ENCODE assay signal across 29 cellular contexts in the genomic region with DNA sequence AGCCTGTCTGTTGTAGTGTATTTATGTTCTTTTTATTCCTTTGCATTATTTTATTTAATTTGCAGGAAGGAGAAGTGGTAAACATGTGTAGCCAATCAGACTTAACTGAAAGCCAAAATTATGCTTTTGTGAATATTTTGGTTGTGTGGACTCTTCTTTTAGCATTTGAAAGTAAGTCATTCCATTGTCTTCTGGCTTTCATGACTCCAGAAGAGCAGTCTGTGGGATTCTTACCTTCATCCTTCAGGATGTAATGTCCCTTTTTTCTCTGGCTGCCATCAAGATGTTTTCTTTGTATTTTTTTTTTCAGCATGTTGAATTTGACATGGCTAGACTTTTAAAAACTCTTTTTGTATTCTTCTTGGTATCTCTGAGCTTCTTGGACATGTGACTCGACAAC.
"Had no signal": no experiment of that assay in that cellular context is flagged by ENCODE, and none has a peak within 500 bp of the region (broad histone marks: within the 10 kb centered on the region; RNA-seq: fewer than 3 reads in every experiment).

No MANE protein-coding gene starts in this region.

- H3K4me1 ChIP-seq: ascending aorta, colonic mucosa had no signal

- H3K9ac ChIP-seq: KMS-11 had no signal

- H3K27me3 ChIP-seq: ascending aorta, cardiac muscle cell, colonic mucosa had no signal

- ATAC-seq: activated CD8-positive, alpha-beta T cell treated with anti-CD3 and anti-CD28 coated beads for 36 hours; activated T-cell treated with anti-CD3 and anti-CD28 coated beads, Interleukin-2, amount 50 U/mL, for 72 hours; activated T-helper 17 cell treated with anti-CD3 and anti-CD28 coated beads, Interleukin-2, amount 50 U/mL, for 72 hours had no signal

- DNase-seq: activated CD4-positive, alpha-beta T cell treated with anti-CD3 and anti-CD28 coated beads, Interleukin-2, amount 10 ng/mL, durations not matched to agents 24 days and 14 days; activated CD4-positive, alpha-beta T cell treated with anti-CD3 and anti-CD28 coated beads, Interleukin-2, amount 50 U/mL, for 4 hours; activated CD8-positive, alpha-beta T cell treated with anti-CD3 and anti-CD28 coated beads for 36 hours; activated effector memory CD4-positive, alpha-beta T cell treated with anti-CD3 and anti-CD28 coated beads, Interleukin-2, amount 50 U/mL, for 16 hours; activated naive CD4-positive, alpha-beta T cell; activated naive CD4-positive, alpha-beta T cell treated with anti-CD3 and anti-CD28 coated beads, Interleukin-2, amount 50 U/mL, for 16 hours; activated naive CD8-positive, alpha-beta T cell treated with anti-CD3 and anti-CD28 coated beads for 36 hours; activated T-cell treated with anti-CD3 and anti-CD28 coated beads, Interleukin-2, amount 50 U/mL, for 1 hour; activated T-cell treated with anti-CD3 and anti-CD28 coated beads, Interleukin-2, amount 50 U/mL, for 72 hours; amygdala; colonic mucosa; NCI-H1092; NCI-H146; NCI-H187; NCI-H2029 treated with DMSO at 0.1 percent for 48 hours; NCI-H226; NCI-H446 treated with DMSO at 0.1 percent for 48 hours; NCI-H524; NCI-H69; NCI-H82; NK-92 treated with Interleukin-12 subunit alpha and Interleukin-12 subunit beta, amount 100 ng/mL, for 24 hours; Right ventricle myocardium superior; SW 1271; T1000; WERI-Rb-1 had no signal

- H3K4me2 ChIP-seq: KMS-11 had no signal

- H3K9me3 ChIP-seq: ascending aorta, colonic mucosa had no signal

- H3K27ac ChIP-seq: ascending aorta, cardiac muscle cell, colonic mucosa, KMS-11, WERI-Rb-1 had no signal

- H3K4me3 ChIP-seq: ascending aorta, cardiac muscle cell, colonic mucosa had no signal

- H3K36me3 ChIP-seq: ascending aorta, cardiac muscle cell, colonic mucosa, WERI-Rb-1 had no signal
